ENCODE assay signal across 1 cellular context in the genomic region with DNA sequence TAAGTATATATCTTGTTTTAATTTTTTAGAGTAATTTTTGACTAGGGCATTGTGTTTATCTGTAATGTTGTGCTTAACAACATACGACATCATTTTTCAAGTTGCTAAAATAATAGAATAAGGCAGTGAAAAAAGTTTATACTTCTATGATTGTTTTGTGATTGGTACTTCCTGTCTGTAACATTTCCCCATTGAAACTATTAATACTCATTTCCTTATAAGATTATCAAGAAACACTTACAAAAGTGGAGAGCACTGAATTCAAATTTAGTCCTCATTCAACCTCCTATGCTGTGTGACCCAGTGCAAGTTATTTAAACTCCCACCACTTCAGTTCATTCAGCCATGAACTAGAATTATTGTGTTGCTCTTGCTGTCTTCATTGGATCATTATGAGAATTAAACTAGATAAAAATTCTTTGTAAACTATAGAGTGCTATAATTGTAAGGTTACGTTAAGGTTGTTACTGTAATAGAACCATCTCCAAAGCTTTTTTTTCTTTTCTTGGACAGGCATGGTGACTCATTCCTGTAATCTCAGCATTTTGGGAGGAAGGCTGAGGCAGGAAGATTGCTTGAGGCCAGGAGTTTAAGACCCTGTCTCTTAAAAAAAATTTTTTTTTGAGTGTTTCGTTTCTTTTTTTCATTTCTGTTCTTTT.
TF ChIP-seq lines count a peak whose summit lies in the region.

No MANE protein-coding gene starts in this region.

TF ChIP-seq in HepG2, 621 proteins besides CTCF, POLR2A, EP300 and RAD21:
- TF ChIP-seq ELF4 (CRISPR knock-in tag; IDR thresholded peaks at IDR 0.05; ENCODE audit: borderline replicate concordance) (no peak), ZNF230 (CRISPR knock-in tag; IDR thresholded peaks at IDR 0.05) (no peak), GPN1 (CRISPR knock-in tag; IDR thresholded peaks at IDR 0.05; ENCODE audit: borderline replicate concordance) (no peak), THAP8 (CRISPR knock-in tag; IDR thresholded peaks at IDR 0.05; ENCODE audit: borderline replicate concordance) (no peak), ZNF205 (CRISPR knock-in tag; IDR thresholded peaks at IDR 0.05) (no peak), ZNF30 (CRISPR knock-in tag; IDR thresholded peaks at IDR 0.05) (no peak), ZBTB2 (CRISPR knock-in tag; IDR thresholded peaks at IDR 0.05; ENCODE audit: low read depth) (no peak), TRAFD1 (CRISPR knock-in tag; IDR thresholded peaks at IDR 0.05; ENCODE audit: borderline replicate concordance) (no peak), ZNF20 (CRISPR knock-in tag; IDR thresholded peaks at IDR 0.05) (no peak), ZNF598 (CRISPR knock-in tag; IDR thresholded peaks at IDR 0.05; ENCODE audit: borderline replicate concordance) (no peak), KLF9 (CRISPR knock-in tag; IDR thresholded peaks at IDR 0.05; ENCODE audit: low read depth) (no peak), ZKSCAN5 (CRISPR knock-in tag; IDR thresholded peaks at IDR 0.05) (no peak), POLR2AphosphoS5 (IDR thresholded peaks at IDR 0.05; ENCODE audit: low read depth, low read length) (no peak), ZBTB42 (CRISPR knock-in tag; IDR thresholded peaks at IDR 0.05) (no peak), SP2 (CRISPR knock-in tag; IDR thresholded peaks at IDR 0.05) (no peak), CBX5 (CRISPR knock-in tag; IDR thresholded peaks at IDR 0.05; ENCODE audit: borderline replicate concordance) (no peak)
- TF ChIP-seq, protein P1, sequence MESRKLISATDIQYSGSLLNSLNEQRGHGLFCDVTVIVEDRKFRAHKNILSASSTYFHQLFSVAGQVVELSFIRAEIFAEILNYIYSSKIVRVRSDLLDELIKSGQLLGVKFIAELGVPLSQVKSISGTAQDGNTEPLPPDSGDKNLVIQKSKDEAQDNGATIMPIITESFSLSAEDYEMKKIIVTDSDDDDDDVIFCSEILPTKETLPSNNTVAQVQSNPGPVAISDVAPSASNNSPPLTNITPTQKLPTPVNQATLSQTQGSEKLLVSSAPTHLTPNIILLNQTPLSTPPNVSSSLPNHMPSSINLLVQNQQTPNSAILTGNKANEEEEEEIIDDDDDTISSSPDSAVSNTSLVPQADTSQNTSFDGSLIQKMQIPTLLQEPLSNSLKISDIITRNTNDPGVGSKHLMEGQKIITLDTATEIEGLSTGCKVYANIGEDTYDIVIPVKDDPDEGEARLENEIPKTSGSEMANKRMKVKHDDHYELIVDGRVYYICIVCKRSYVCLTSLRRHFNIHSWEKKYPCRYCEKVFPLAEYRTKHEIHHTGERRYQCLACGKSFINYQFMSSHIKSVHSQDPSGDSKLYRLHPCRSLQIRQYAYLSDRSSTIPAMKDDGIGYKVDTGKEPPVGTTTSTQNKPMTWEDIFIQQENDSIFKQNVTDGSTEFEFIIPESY (CRISPR knock-in tag; IDR thresholded peaks at IDR 0.05), result no peak
- TF ChIP-seq, protein P2, sequence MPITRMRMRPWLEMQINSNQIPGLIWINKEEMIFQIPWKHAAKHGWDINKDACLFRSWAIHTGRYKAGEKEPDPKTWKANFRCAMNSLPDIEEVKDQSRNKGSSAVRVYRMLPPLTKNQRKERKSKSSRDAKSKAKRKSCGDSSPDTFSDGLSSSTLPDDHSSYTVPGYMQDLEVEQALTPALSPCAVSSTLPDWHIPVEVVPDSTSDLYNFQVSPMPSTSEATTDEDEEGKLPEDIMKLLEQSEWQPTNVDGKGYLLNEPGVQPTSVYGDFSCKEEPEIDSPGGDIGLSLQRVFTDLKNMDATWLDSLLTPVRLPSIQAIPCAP (CRISPR knock-in tag; IDR thresholded peaks at IDR 0.05; ENCODE audit: low read depth), result no peak
- TF ChIP-seq, protein P3, sequence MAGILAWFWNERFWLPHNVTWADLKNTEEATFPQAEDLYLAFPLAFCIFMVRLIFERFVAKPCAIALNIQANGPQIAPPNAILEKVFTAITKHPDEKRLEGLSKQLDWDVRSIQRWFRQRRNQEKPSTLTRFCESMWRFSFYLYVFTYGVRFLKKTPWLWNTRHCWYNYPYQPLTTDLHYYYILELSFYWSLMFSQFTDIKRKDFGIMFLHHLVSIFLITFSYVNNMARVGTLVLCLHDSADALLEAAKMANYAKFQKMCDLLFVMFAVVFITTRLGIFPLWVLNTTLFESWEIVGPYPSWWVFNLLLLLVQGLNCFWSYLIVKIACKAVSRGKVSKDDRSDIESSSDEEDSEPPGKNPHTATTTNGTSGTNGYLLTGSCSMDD (CRISPR knock-in tag; IDR thresholded peaks at IDR 0.05), result no peak
